In the genomic region with DNA sequence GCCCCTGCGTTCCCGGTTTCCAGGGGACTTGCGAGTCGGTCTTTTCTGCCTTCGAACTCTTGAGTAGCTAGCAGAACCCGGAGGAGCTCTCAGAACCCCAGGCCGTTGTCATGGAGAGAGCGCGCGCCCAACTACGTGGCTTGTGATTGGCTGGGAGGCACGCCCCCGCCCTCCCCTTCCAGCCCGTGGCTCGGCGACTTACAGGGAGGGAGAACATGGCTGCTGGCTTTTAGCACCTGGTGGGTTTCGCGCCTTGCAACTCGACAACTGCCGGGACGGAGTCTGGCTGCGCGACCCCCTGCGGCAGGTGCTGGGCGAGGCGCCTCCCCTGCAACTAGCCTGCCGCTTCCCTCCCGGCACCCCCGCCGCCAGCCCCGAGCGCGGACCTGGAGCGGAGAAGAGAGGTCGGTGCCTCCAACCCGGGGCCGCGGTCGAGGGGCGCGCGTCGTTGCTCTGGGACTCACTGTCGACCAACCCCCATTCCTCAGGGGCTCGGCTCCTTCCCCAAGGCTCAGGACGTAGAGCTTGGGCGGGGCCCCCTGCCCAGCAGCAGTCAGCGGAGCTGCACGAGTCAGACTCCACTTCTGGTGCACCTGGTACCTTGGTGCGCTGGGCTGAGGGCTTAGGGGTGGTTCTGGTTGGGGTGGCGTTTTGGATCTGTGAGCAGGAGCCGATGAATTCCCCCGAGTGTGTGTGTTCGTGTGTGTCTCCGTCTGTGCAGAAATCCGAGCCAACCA, we compare ENCODE assay signal across 8 cellular contexts. TPM values are rescaled to one million over a fixed set of nuclear protein-coding genes. Genes with fewer than 3 reads are reported as not detected.
DNase-seq lines count a peak whose midpoint lies in the region; ATAC-seq, FAIRE-seq and TF ChIP-seq lines count a peak whose summit lies in the region.

No MANE protein-coding gene starts in this region.

- H3K4me1 ChIP-seq in keratinocyte (ENCODE audit: control insufficient read depth, extremely low read depth, insufficient read depth, low read length), result peaks cover 13% of the 10 kb centered on the region

- peak overlapping the region; percentile 80 to 96 (median 82) for H3K4me3 ChIP-seq in keratinocyte (ENCODE audit: control insufficient read depth in 2 of 3, extremely low read depth in 1 of 3, insufficient read depth in 2 of 3, low read depth in 1 of 3, low read length in 3 of 3)

- peak overlapping the region; percentile 96 for H2AFZ ChIP-seq in keratinocyte (ENCODE audit: control insufficient read depth, low read length)

- no peak for TF ChIP-seq CTCF in keratinocyte (optimal IDR thresholded peaks at IDR 0.05 in 1 of 3, IDR thresholded peaks at IDR 0.05 in 1 of 3, conservative IDR thresholded peaks at IDR 0.05 in 1 of 3; ENCODE audit: extremely low read depth in 1 of 3, insufficient read depth in 2 of 3, low read length in 3 of 3)

- H3K9ac ChIP-seq in keratinocyte (ENCODE audit: control insufficient read depth, extremely low read depth, insufficient read depth, low read length), result peak overlapping the region; percentile 74

- no peaks in the 10 kb centered on the region for H3K9me1 ChIP-seq in keratinocyte (ENCODE audit: control insufficient read depth, extremely low read depth, insufficient read depth, low read length)

- H3K9me3 ChIP-seq in keratinocyte (ENCODE audit: control insufficient read depth, low read depth, low read length), result no peaks in the 10 kb centered on the region

- H3K27ac ChIP-seq in keratinocyte (ENCODE audit: control insufficient read depth, insufficient read depth, low read length), result no peak overlapping the region

- H3K27me3 ChIP-seq in keratinocyte (ENCODE audit: control insufficient read depth, extremely low read depth, insufficient read depth, low read length), result no peaks in the 10 kb centered on the region

- peak; percentile 69 for FAIRE-seq in keratinocyte (lab: Jason Lieb, UNC)

- H3K79me2 ChIP-seq in keratinocyte (ENCODE audit: control insufficient read depth, insufficient read depth, low read length), result no peaks in the 10 kb centered on the region

- ATAC-seq in GM18499 (IDR thresholded peaks at IDR 0.05; ENCODE audit: insufficient read depth, unreplicated experiment), result peak; percentile 51
- peak; percentile 83 for ATAC-seq in HG03025 (IDR thresholded peaks at IDR 0.05; ENCODE audit: low FRiP score, unreplicated experiment)
- ATAC-seq in HG03159 (IDR thresholded peaks at IDR 0.05; ENCODE audit: unreplicated experiment), result no peak

- peak overlapping the region; percentile 92 for H3K4me2 ChIP-seq in keratinocyte (ENCODE audit: control insufficient read depth, extremely low read depth, insufficient read depth, low read depth, low read length)

- DNase-seq in NCI-H2171 treated with DMSO at 0.1 percent for 48 hours (lab: John Stamatoyannopoulos, UW), result peak; percentile 94
- peak; percentile 77 for DNase-seq in activated CD4-positive, CD25-positive, alpha-beta regulatory T cell treated with anti-CD3 and anti-CD28 coated beads, Interleukin-2, amount 50 U/mL, for 16 hours (ENCODE audit: low read depth, low spot score)
- DNase-seq in central memory CD4-positive, alpha-beta T cell, result peak; percentile 84
- no peak for DNase-seq in keratinocyte (ENCODE audit: low read depth, low spot score)
- peak; percentile 86 to 88 (median 86) for DNase-seq in stimulated activated CD4-positive, alpha-beta T cell treated with anti-CD3 and anti-CD28 coated beads, Interleukin-12 subunit alpha, Interleukin-12 subunit beta, amount 100 ng/mL, for 48 hours (ENCODE audit: low read depth in 2 of 3, low spot score in 1 of 3)

- no peaks in the 10 kb centered on the region for H4K20me1 ChIP-seq in keratinocyte (ENCODE audit: control insufficient read depth, extremely low read depth, insufficient read depth, low read length)

- dilution Hi-C loops in keratinocyte (cut with MboI; ENCODE audit: extremely low pct_ligation_motif_present, low sequenced_read_pairs), result no loop called here

- no peaks in the 10 kb centered on the region for H3K36me3 ChIP-seq in keratinocyte (ENCODE audit: control insufficient read depth in 2 of 2, extremely low read depth in 1 of 2, insufficient read depth in 2 of 2, low read length in 2 of 2)

RNA-seq across cellular contexts. Expression of gene ZFP90, which starts 9.0 kb away (rescaled TPM):
- polyA plus RNA-seq in keratinocyte, result 11.3 to 16.9 TPM (median 15.3 TPM) in 3 replicates
- 4.3 TPM for polyA plus RNA-seq in keratinocyte (2011; ENCODE audit: low read depth)
- 8.4 and 12.2 TPM in 2 replicates for polyA plus RNA-seq in keratinocyte (2011; cell fraction: cytosol; rRNA removed)
- polyA plus RNA-seq in keratinocyte (2011; cell fraction: nucleus; rRNA removed), result 20.5 and 21.5 TPM in 2 replicates
- 9.3 and 9.8 TPM in 2 replicates for polyA plus RNA-seq in keratinocyte (2012; ENCODE audit: low replicate concordance)
- 6.6 to 16.5 TPM (median 16.4 TPM) in 3 replicates for polyA minus RNA-seq in keratinocyte
- 12.3 TPM for polyA minus RNA-seq in keratinocyte (2011; cell fraction: cytosol; rRNA and poly(A)+ RNA removed)
- 9.5 and 15.7 TPM in 2 replicates for polyA minus RNA-seq in keratinocyte (2011; cell fraction: nucleus; rRNA and poly(A)+ RNA removed)
